8 cellular contexts compared by ENCODE assay signal in the genomic region with DNA sequence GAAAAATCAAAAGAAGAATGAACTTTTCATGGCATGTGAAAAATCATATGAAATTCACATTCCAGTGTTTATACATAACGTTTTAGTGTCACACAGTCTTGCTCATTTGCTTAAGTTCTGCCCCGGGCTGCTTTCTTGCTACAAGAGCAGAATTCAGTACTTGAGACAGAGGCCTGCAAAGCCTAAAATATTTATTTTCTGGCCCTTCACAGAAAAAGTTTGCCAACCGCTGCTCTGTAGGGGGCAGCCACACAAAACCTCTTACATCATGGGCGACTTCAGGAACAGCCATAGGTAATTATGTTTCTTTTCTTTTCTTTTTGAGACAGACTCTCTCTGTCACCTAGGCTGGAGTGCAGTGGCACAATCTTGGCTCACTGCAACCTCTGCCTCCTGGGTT. TPM values are rescaled to one million over a fixed set of nuclear protein-coding genes. Genes with fewer than 3 reads are reported as not detected.
DNase-seq lines count a peak whose midpoint lies in the region; ATAC-seq and TF ChIP-seq lines count a peak whose summit lies in the region.

No MANE protein-coding gene starts in this region.

- H3K9me3 ChIP-seq in HUES6 (ENCODE audit: control insufficient read depth, insufficient read depth, low read depth, low read length) (no peaks in the 10 kb centered on the region), right cardiac atrium (ENCODE audit: control insufficient read depth, low read length) (no peaks in the 10 kb centered on the region), skeletal muscle tissue (ENCODE audit: control insufficient read depth in 3 of 3, low read length in 3 of 3) (no peaks in the 10 kb centered on the region)

- H3K27me3 ChIP-seq in HUES6 (ENCODE audit: control insufficient read depth, insufficient read depth, low read length) (no peaks in the 10 kb centered on the region), right cardiac atrium (ENCODE audit: control insufficient read depth, insufficient read depth) (no peaks in the 10 kb centered on the region), skeletal muscle tissue (ENCODE audit: control insufficient read depth in 3 of 3, insufficient read depth in 3 of 3, low read length in 3 of 3) (no peaks in the 10 kb centered on the region)

- intact Hi-C loops in CD14-positive monocyte (cut with micrococcal nuclease): loop anchor here (5.0 kb wide), 2 partner anchors 109 to 204 kb away; a partner anchor contains a TSS
- intact Hi-C loops in right cardiac atrium (cut with DNase I): no loop called here

- peaks cover 10% of the 10 kb centered on the region for H3K4me1 ChIP-seq in HUES6 (ENCODE audit: control insufficient read depth, insufficient read depth, low read length)
- H3K4me1 ChIP-seq in right cardiac atrium (ENCODE audit: control insufficient read depth, insufficient read depth, low read length): no peaks in the 10 kb centered on the region
- H3K4me1 ChIP-seq in skeletal muscle tissue (ENCODE audit: control insufficient read depth in 3 of 3, insufficient read depth in 3 of 3, low read length in 3 of 3): peaks cover 24 to 36% (median 26%) of the 10 kb centered on the region in 3 donors

- peaks cover 11 to 13% of the 10 kb centered on the region in 2 donors for H3K36me3 Mint-ChIP-seq in CD14-positive monocyte
- peaks cover 4% of the 10 kb centered on the region for H3K36me3 Mint-ChIP-seq in activated CD8-positive, alpha-beta T cell treated with anti-CD3 and anti-CD28 coated beads, Interleukin-2, amount 10 ng/mL, durations not matched to agents 7 days and 5 days (ENCODE audit: low read depth)

- H3K27ac ChIP-seq in HUES6 (ENCODE audit: low read depth, low read length) (no peak overlapping the region), right cardiac atrium (ENCODE audit: low read length) (no peak overlapping the region), skeletal muscle tissue (ENCODE audit: low read depth, low read length) (peak overlapping the region; percentile 69)

- no peak for TF ChIP-seq POLR2A in GM18505 (IDR thresholded peaks at IDR 0.05; ENCODE audit: borderline replicate concordance, extremely low read depth, insufficient read depth, insufficient read length)

- TF ChIP-seq CTCF in CD14-positive monocyte (IDR thresholded peaks at IDR 0.05): no peak

- POLR2A ChIA-PET in activated CD8-positive, alpha-beta T cell treated with anti-CD3 and anti-CD28 coated beads, Interleukin-2, amount 10 ng/mL, durations not matched to agents 7 days and 5 days (lab: Charles Lee): interaction anchor here (0.6 kb wide), 1 partner anchor 9 kb away, joined by 3 read pairs; no protein-coding TSS in a partner anchor

- H3K4me3 ChIP-seq in HUES6 (ENCODE audit: low read depth, low read length): peak overlapping the region; percentile 59
- H3K4me3 ChIP-seq in right cardiac atrium (ENCODE audit: low read length): peak overlapping the region; percentile 89
- peak overlapping the region; percentile 62 to 85 (median 74) for H3K4me3 ChIP-seq in skeletal muscle tissue (ENCODE audit: low read length in 3 of 3)

- DNase-seq in CD14-positive monocyte (ENCODE audit: low spot score) (no peak), right cardiac atrium (no peak)
- DNase-seq in activated CD8-positive, alpha-beta T cell treated with anti-CD3 and anti-CD28 coated beads, Interleukin-2, amount 10 ng/mL, durations not matched to agents 7 days and 5 days: peak; percentile 40
- no peak for DNase-seq in stimulated activated CD4-positive, alpha-beta T cell treated with anti-CD3 and anti-CD28 coated beads, Interleukin-12 subunit alpha, Interleukin-12 subunit beta, amount 100 ng/mL, for 4 hours

- no peak for ATAC-seq in activated CD8-positive, alpha-beta T cell treated with anti-CD3 and anti-CD28 coated beads, Interleukin-2, amount 10 ng/mL, durations not matched to agents 7 days and 5 days
- ATAC-seq in right cardiac atrium (no peak), GM18505 (IDR thresholded peaks at IDR 0.05; ENCODE audit: unreplicated experiment) (no peak), GM19324 (IDR thresholded peaks at IDR 0.05; ENCODE audit: low FRiP score, unreplicated experiment) (no peak)

- H3K4me1 Mint-ChIP-seq in CD14-positive monocyte: peaks cover 27% of the 10 kb centered on the region
- peaks cover 28% of the 10 kb centered on the region for H3K4me1 Mint-ChIP-seq in activated CD8-positive, alpha-beta T cell treated with anti-CD3 and anti-CD28 coated beads, Interleukin-2, amount 10 ng/mL, durations not matched to agents 7 days and 5 days (ENCODE audit: low read depth)

- H3K4me3 Mint-ChIP-seq in CD14-positive monocyte: peak overlapping the region; percentile 97 to 99
- H3K4me3 Mint-ChIP-seq in activated CD8-positive, alpha-beta T cell treated with anti-CD3 and anti-CD28 coated beads, Interleukin-2, amount 10 ng/mL, durations not matched to agents 7 days and 5 days: peak overlapping the region; percentile 89

- WGBS in right cardiac atrium: 14% methylated on average over 4 of the region's 4 CpGs

- peaks cover 0 to 2% (median 0%) of the 10 kb centered on the region in 3 donors for H3K27me3 Mint-ChIP-seq in CD14-positive monocyte (ENCODE audit: low read depth in 3 of 3)
- H3K27me3 Mint-ChIP-seq in activated CD8-positive, alpha-beta T cell treated with anti-CD3 and anti-CD28 coated beads, Interleukin-2, amount 10 ng/mL, durations not matched to agents 7 days and 5 days (ENCODE audit: low read depth): no peaks in the 10 kb centered on the region

- peaks cover 12% of the 10 kb centered on the region for H3K36me3 ChIP-seq in HUES6 (ENCODE audit: control insufficient read depth, insufficient read depth, low read length)
- peaks cover 14 to 15% (median 15%) of the 10 kb centered on the region in 3 donors for H3K36me3 ChIP-seq in skeletal muscle tissue (ENCODE audit: control insufficient read depth in 3 of 3, insufficient read depth in 3 of 3, low read length in 3 of 3)

- CTCF ChIA-PET in activated CD8-positive, alpha-beta T cell treated with anti-CD3 and anti-CD28 coated beads, Interleukin-2, amount 10 ng/mL, durations not matched to agents 7 days and 5 days (lab: Charles Lee): interaction anchor here (0.7 to 2.2 kb wide), 9 partner anchors 9 to 192 kb away, joined by 3 to 9 read pairs (median 4); a partner anchor contains a TSS

- H3K9ac ChIP-seq in HUES6 (ENCODE audit: low read length) (no peak overlapping the region), skeletal muscle tissue (ENCODE audit: low read depth in 1 of 3, low read length in 3 of 3) (peak overlapping the region; percentile 71 to 89 (median 88))

- H3K9me3 Mint-ChIP-seq in CD14-positive monocyte: peaks cover 0 to 3% (median 0%) of the 10 kb centered on the region in 7 donors
- no peaks in the 10 kb centered on the region for H3K9me3 Mint-ChIP-seq in activated CD8-positive, alpha-beta T cell treated with anti-CD3 and anti-CD28 coated beads, Interleukin-2, amount 10 ng/mL, durations not matched to agents 7 days and 5 days (ENCODE audit: insufficient read depth)

- peak overlapping the region in 3 of 7 donors; percentile 20 to 84 (median 59) for H3K27ac Mint-ChIP-seq in CD14-positive monocyte
- H3K27ac Mint-ChIP-seq in activated CD8-positive, alpha-beta T cell treated with anti-CD3 and anti-CD28 coated beads, Interleukin-2, amount 10 ng/mL, durations not matched to agents 7 days and 5 days: peak overlapping the region; percentile 97

RNA-seq across cellular contexts. Expression of a gene that starts 1.0 kb away (rescaled TPM):
- polyA plus RNA-seq in CD14-positive monocyte (1 to 10 TPM; 2.6 to 4.0 TPM), right cardiac atrium (13.6 TPM)
- 10 to 100 TPM; 20.6 to 23.1 TPM for total RNA-seq in activated CD8-positive, alpha-beta T cell treated with anti-CD3 and anti-CD28 coated beads, Interleukin-2, amount 10 ng/mL, durations not matched to agents 7 days and 5 days
- total RNA-seq in right cardiac atrium (10 to 100 TPM; 13.3 to 17.9 (median 15.3) TPM), skeletal muscle tissue (3.1 TPM)

RNA-seq across cellular contexts. Expression of a gene that starts 6.4 kb away (rescaled TPM):
- 1 to 10 TPM; 9.0 to 9.4 TPM for polyA plus RNA-seq in CD14-positive monocyte
- total RNA-seq in activated CD8-positive, alpha-beta T cell treated with anti-CD3 and anti-CD28 coated beads, Interleukin-2, amount 10 ng/mL, durations not matched to agents 7 days and 5 days: 10 to 100 TPM; 13.7 to 14.0 TPM
- total RNA-seq in right cardiac atrium: 10 to 100 TPM; 21.7 to 28.0 (median 24.6) TPM
- 28.9 TPM for polyA plus RNA-seq in right cardiac atrium
- total RNA-seq in skeletal muscle tissue: 6.3 TPM

RNA-seq across cellular contexts. Expression of a gene that starts 17.6 kb away (rescaled TPM):
- not detected for polyA plus RNA-seq in CD14-positive monocyte
- not detected for total RNA-seq in activated CD8-positive, alpha-beta T cell treated with anti-CD3 and anti-CD28 coated beads, Interleukin-2, amount 10 ng/mL, durations not matched to agents 7 days and 5 days
- not detected for total RNA-seq in right cardiac atrium
- polyA plus RNA-seq in right cardiac atrium: not detected
- not detected for total RNA-seq in skeletal muscle tissue

RNA-seq across cellular contexts. Expression of a gene that starts 39.6 kb away (rescaled TPM):
- polyA plus RNA-seq in CD14-positive monocyte: 10 to 100 TPM; 30.3 to 48.4 TPM
- 100 to 1,000 TPM; 145 to 150 TPM for total RNA-seq in activated CD8-positive, alpha-beta T cell treated with anti-CD3 and anti-CD28 coated beads, Interleukin-2, amount 10 ng/mL, durations not matched to agents 7 days and 5 days
- 10 to 100 TPM; 23.4 to 35.3 (median 31.4) TPM for total RNA-seq in right cardiac atrium
- polyA plus RNA-seq in right cardiac atrium: 20.8 TPM
- total RNA-seq in skeletal muscle tissue: 28.2 TPM

RNA-seq across cellular contexts. Expression of a gene that starts 53.9 kb away (rescaled TPM):
- polyA plus RNA-seq in CD14-positive monocyte: not detected
- not detected for total RNA-seq in activated CD8-positive, alpha-beta T cell treated with anti-CD3 and anti-CD28 coated beads, Interleukin-2, amount 10 ng/mL, durations not matched to agents 7 days and 5 days
- not detected for total RNA-seq in right cardiac atrium
- polyA plus RNA-seq in right cardiac atrium: not detected
- total RNA-seq in skeletal muscle tissue: not detected

Comparison
In these comparisons a context has a peak if more than half of its experiments do, and no peak if none do; other contexts are left out.
1. intact Hi-C loops: an anchor here in CD14-positive monocyte (5.0 kb wide); none called in right cardiac atrium.